ENCODE assay signal across 8 cellular contexts in genomic region chr15:42274693-42274971, GRCh38. TPM values are rescaled to one million over a fixed set of nuclear protein-coding genes. Genes with fewer than 3 reads are reported as not detected.
DNase-seq lines count a peak whose midpoint lies in the region; ATAC-seq and TF ChIP-seq lines count a peak whose summit lies in the region.

No MANE protein-coding gene starts in this region.

- H3K9ac ChIP-seq in HUES64 (ENCODE audit: low read depth, low read length) (peak overlapping the region; percentile 92), muscle layer of colon (ENCODE audit: low read length) (peak overlapping the region; percentile 100)

- H3K27me3 ChIP-seq in HUES64 (ENCODE audit: insufficient read depth, low read length) (no peaks in the 10 kb centered on the region), muscle layer of colon (ENCODE audit: control insufficient read depth in 1 of 2, insufficient read depth in 2 of 2, low read length in 2 of 2) (no peaks in the 10 kb centered on the region)

- no peak for TF ChIP-seq CTCF in 22Rv1 (IDR thresholded peaks at IDR 0.05)
- no peak for TF ChIP-seq CTCF in cardiac fibroblast (IDR thresholded peaks at IDR 0.05; ENCODE audit: low read depth, low read length)

- peaks cover 17% of the 10 kb centered on the region for H3K36me3 ChIP-seq in HUES64 (ENCODE audit: insufficient read depth, low read length)
- H3K36me3 ChIP-seq in muscle layer of colon (ENCODE audit: insufficient read depth, low read length) = peaks cover 3% of the 10 kb centered on the region

- H3K9me3 ChIP-seq in HUES64 (ENCODE audit: insufficient read depth, low read depth, low read length) (no peaks in the 10 kb centered on the region), muscle layer of colon (ENCODE audit: low read length) (no peaks in the 10 kb centered on the region)

- ATAC-seq in GM19395 (IDR thresholded peaks at IDR 0.05; ENCODE audit: unreplicated experiment) (no peak), GM18909 (IDR thresholded peaks at IDR 0.05; ENCODE audit: poor library complexity, unreplicated experiment) (no peak)

- 84% methylated on average over 7 of the region's 7 CpGs for WGBS in HUES64

- peaks cover 29% of the 10 kb centered on the region for H3K4me1 ChIP-seq in HUES64 (ENCODE audit: insufficient read depth, low read length)
- peaks cover 41% of the 10 kb centered on the region for H3K4me1 ChIP-seq in muscle layer of colon (ENCODE audit: insufficient read depth, low read length)

- H3K27ac ChIP-seq in 22Rv1 = peak overlapping the region; percentile 97
- no peak overlapping the region for H3K27ac ChIP-seq in HUES64 (ENCODE audit: low read depth, low read length)
- H3K27ac ChIP-seq in muscle layer of colon (ENCODE audit: low read depth, low read length) = peak overlapping the region; percentile 99

- DNase-seq in cardiac fibroblast (ENCODE audit: low read depth in 2 of 2) (no peak), NCI-H1694 treated with DMSO at 0.1 percent for 48 hours (lab: John Stamatoyannopoulos, UW) (no peak), NOMO-1 (lab: John Stamatoyannopoulos, UW; ENCODE audit: unreplicated experiment in 2 of 2) (no peak)

- H3K4me3 ChIP-seq in HUES64 (ENCODE audit: low read length) = peak overlapping the region; percentile 78
- peak overlapping the region; percentile 84 to 96 for H3K4me3 ChIP-seq in cardiac fibroblast (replicated peaks in 1 of 2; ENCODE audit: low read depth in 2 of 2, low read length in 2 of 2)
- H3K4me3 ChIP-seq in muscle layer of colon (ENCODE audit: low read depth in 1 of 2, low read length in 2 of 2) = peak overlapping the region; percentile 67 to 99

RNA-seq across cellular contexts. Expression of gene TMEM87A, which starts 1.4 kb away (rescaled TPM):
- 26.9 TPM for polyA plus RNA-seq in HUES64 (2013, experiment 1 of 2)
- 25.2 TPM for polyA plus RNA-seq in HUES64 (2013, experiment 2 of 2)

RNA-seq across cellular contexts. Expression of gene GANC, which starts 1.6 kb away (rescaled TPM):
- polyA plus RNA-seq in HUES64 (2013, experiment 1 of 2) = 7.8 TPM
- 13.7 TPM for polyA plus RNA-seq in HUES64 (2013, experiment 2 of 2)
